Comparison of ENCODE assay signal across 19 cellular contexts in genomic region chr5:30768061-30768460, GRCh38.
DNase-seq lines count a peak whose midpoint lies in the region; ATAC-seq and TF ChIP-seq lines count a peak whose summit lies in the region.
"Had no signal": no experiment of that assay in that cellular context is flagged by ENCODE, and none has a peak within 500 bp of the region (broad histone marks: within the 10 kb centered on the region; RNA-seq: fewer than 3 reads in every experiment).

No MANE protein-coding gene starts in this region.

- H2BK5ac ChIP-seq in H9 (ENCODE audit: insufficient read length, low read length), result no peak overlapping the region

- H2BK20ac ChIP-seq in H9 (ENCODE audit: low read depth, low read length, poor library complexity, severe bottlenecking), result no peak overlapping the region

- no peak overlapping the region for H3K23ac ChIP-seq in H9 (ENCODE audit: insufficient read length, low read depth, low read length)

- no peaks in the 10 kb centered on the region for H3K9me3 Mint-ChIP-seq in H9
- H3K9me3 Mint-ChIP-seq: HFFc6 had no signal

- no peak overlapping the region for H3K27ac ChIP-seq in H9 (ENCODE audit: insufficient read length, low read depth, low read length)
- H3K27ac ChIP-seq: C4-2B, HL-60 had no signal

- no peak overlapping the region for H3T11ph ChIP-seq in H9 (ENCODE audit: low read length)

- H2BK120ac ChIP-seq in H9 (ENCODE audit: low read depth, low read length, poor library complexity, severe bottlenecking), result no peak overlapping the region

- H3K27me3 Mint-ChIP-seq in H9 (ENCODE audit: low read depth), result no peaks in the 10 kb centered on the region
- H3K27me3 Mint-ChIP-seq: CD4-positive, alpha-beta memory T cell had no signal

- no peak overlapping the region for H2BK15ac ChIP-seq in H9 (ENCODE audit: low read depth, low read length)

- no peak for DNase-seq in H9
- DNase-seq in astrocyte of the hippocampus (ENCODE audit: low read depth, low spot score), result peak; percentile 31
- peak; percentile 10 for DNase-seq in fibroblast of pulmonary artery (ENCODE audit: low read depth)
- no peak for DNase-seq in HPDE6-E6E7 (ENCODE audit: extremely low spot score)
- DNase-seq: BE2C; CD4-positive, alpha-beta memory T cell; COR-L47; DMS153; DND-41; GDM1; GOT3; HCEC 1CT; HFFc6; KBM-7 had no signal

- no peak overlapping the region for H3K18ac ChIP-seq in H9 (ENCODE audit: insufficient read length, low read depth, low read length)

- no peaks in the 10 kb centered on the region for H3K23me2 ChIP-seq in H9 (ENCODE audit: insufficient read length, low read depth, low read length, poor library complexity, severe bottlenecking)

- H4K8ac ChIP-seq in H9 (replicated peaks; ENCODE audit: insufficient read length, low read depth, low read length), result no peak overlapping the region

- no peaks in the 10 kb centered on the region for H3K9me3 ChIP-seq in H9 (ENCODE audit: control insufficient read depth, low read depth, low read length)
- H3K9me3 ChIP-seq: BE2C had no signal

- no peak overlapping the region for H3K4me3 Mint-ChIP-seq in H9
- H3K4me3 Mint-ChIP-seq: CD4-positive, alpha-beta memory T cell; HFFc6 had no signal

- H4K91ac ChIP-seq in H9 (ENCODE audit: insufficient read length, low read depth, low read length), result no peak overlapping the region

- no peak overlapping the region for H3K14ac ChIP-seq in H9 (ENCODE audit: insufficient read depth, low read length)

- no peak overlapping the region for H3K4me3 ChIP-seq in fibroblast of pulmonary artery (replicated peaks; ENCODE audit: low read depth, low read length)

- H3K27me3 ChIP-seq in H9 (ENCODE audit: insufficient read depth, low read length), result no peaks in the 10 kb centered on the region
- H3K27me3 ChIP-seq: BE2C had no signal

- TF ChIP-seq CTCF in H9 (conservative IDR thresholded peaks at IDR 0.05) (no peak), fibroblast of pulmonary artery (IDR thresholded peaks at IDR 0.05; ENCODE audit: low read length, missing control alignments) (no peak)

- no peak overlapping the region for H3K56ac ChIP-seq in H9 (ENCODE audit: insufficient read length, low read depth, low read length)

- H3K4ac ChIP-seq in H9 (ENCODE audit: low read depth, low read length), result no peak overlapping the region

- H3K4me1 Mint-ChIP-seq in H9, result no peaks in the 10 kb centered on the region
- H3K4me1 Mint-ChIP-seq: CD4-positive, alpha-beta memory T cell had no signal

- no peak overlapping the region for H2AFZ ChIP-seq in H9 (ENCODE audit: low read length)

- H3K4me2 ChIP-seq in H9 (ENCODE audit: insufficient read depth, insufficient read length, low read length), result no peak overlapping the region

- no peaks in the 10 kb centered on the region for H3K4me1 ChIP-seq in H9 (ENCODE audit: insufficient read depth, low read length)
- H3K4me1 ChIP-seq: BE2C had no signal

- H3K79me2 ChIP-seq in H9 (ENCODE audit: insufficient read depth, low read length), result no peaks in the 10 kb centered on the region

- H2AK5ac ChIP-seq in H9 (ENCODE audit: insufficient read length, low read length), result no peak overlapping the region

- peak overlapping the region; percentile 30 for H4K5ac ChIP-seq in H9 (ENCODE audit: insufficient read length, low read depth, low read length)

- no peaks in the 10 kb centered on the region for H4K20me1 ChIP-seq in H9 (ENCODE audit: control insufficient read depth, insufficient read depth, insufficient read length)

- no peaks in the 10 kb centered on the region for H3K36me3 Mint-ChIP-seq in H9 (ENCODE audit: insufficient read depth in 1 of 3, low read depth in 3 of 3)
- H3K36me3 Mint-ChIP-seq: CD4-positive, alpha-beta memory T cell had no signal

- no peaks in the 10 kb centered on the region for H3K79me1 ChIP-seq in H9 (ENCODE audit: insufficient read depth, low read depth, low read length, poor library complexity, severe bottlenecking)

- no peak for ATAC-seq in HG03342 (IDR thresholded peaks at IDR 0.05; ENCODE audit: unreplicated experiment)
- no peak for ATAC-seq in GM18873 (IDR thresholded peaks at IDR 0.05; ENCODE audit: low FRiP score, unreplicated experiment)
- no peak for ATAC-seq in GM21526 (IDR thresholded peaks at IDR 0.05; ENCODE audit: low FRiP score, unreplicated experiment)

- H2BK12ac ChIP-seq in H9 (ENCODE audit: insufficient read length, low read depth, low read length), result no peak overlapping the region

- H3K9ac ChIP-seq in H9 (ENCODE audit: extremely low read depth, insufficient read length, low read length), result no peak overlapping the region

- H3K27ac Mint-ChIP-seq in H9, result no peak overlapping the region
- H3K27ac Mint-ChIP-seq: CD4-positive, alpha-beta memory T cell; HFFc6 had no signal

Comparison
In these comparisons a context has a peak if more than half of its experiments do, and no peak if none do; other contexts are left out.
1. DNase-seq: peak in astrocyte of the hippocampus (single experiment) and fibroblast of pulmonary artery (single experiment); none in H9 (single experiment) and HPDE6-E6E7 (single experiment).